ENCODE assay signal across 15 cellular contexts in the genomic region with DNA sequence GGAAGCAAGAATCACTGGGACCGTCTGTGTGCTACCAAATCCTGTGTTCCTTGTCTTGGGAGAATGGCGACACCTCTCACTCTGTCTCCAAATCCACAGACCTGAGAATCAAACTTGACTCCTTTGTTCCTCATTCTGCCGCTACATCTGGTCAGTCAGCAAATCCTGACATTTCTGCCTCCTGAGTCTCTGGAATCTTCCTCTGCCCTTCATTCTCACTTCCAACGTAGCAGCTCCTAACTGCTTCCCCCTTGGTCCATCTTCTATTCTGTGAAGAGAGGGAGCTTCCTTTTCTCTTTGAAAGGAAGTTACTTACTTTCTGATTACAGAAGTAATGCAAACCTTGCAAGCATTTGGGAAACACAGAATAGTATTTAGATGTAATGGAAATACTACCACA. TPM values are rescaled to one million over a fixed set of nuclear protein-coding genes. Genes with fewer than 3 reads are reported as not detected.
DNase-seq lines count a peak whose midpoint lies in the region; ATAC-seq, FAIRE-seq and TF ChIP-seq lines count a peak whose summit lies in the region.
"Had no signal": no experiment of that assay in that cellular context is flagged by ENCODE, and none has a peak within 500 bp of the region (broad histone marks: within the 10 kb centered on the region; RNA-seq: fewer than 3 reads in every experiment).

No MANE protein-coding gene starts in this region.

- 95% methylated on average over 3 of the region's 4 CpGs for WGBS in mesenchymal stem cell
- 88 to 89% methylated on average over 4 of the region's 4 CpGs for WGBS in thyroid gland, 2 donors

- H3K27me3 ChIP-seq in mesenchymal stem cell (ENCODE audit: control insufficient read depth in 1 of 2, insufficient read depth in 1 of 2, low read length in 2 of 2) = no peaks in the 10 kb centered on the region
- H3K27me3 ChIP-seq in thyroid gland = no peaks in the 10 kb centered on the region
- H3K27me3 ChIP-seq: breast epithelium had no signal

- H2BK5ac ChIP-seq in mesenchymal stem cell (ENCODE audit: low read depth, low read length, poor library complexity, severe bottlenecking) = no peak overlapping the region

- H3K9me3 ChIP-seq in mesenchymal stem cell (ENCODE audit: control insufficient read depth, low read length) (no peaks in the 10 kb centered on the region), thyroid gland (no peaks in the 10 kb centered on the region)
- H3K9me3 ChIP-seq: breast epithelium had no signal

- no peak for DNase-seq in activated naive CD4-positive, alpha-beta T cell treated with anti-CD3 and anti-CD28 coated beads for 36 hours
- DNase-seq in activated naive CD4-positive, alpha-beta T cell treated with anti-CD3 and anti-CD28 coated beads, Interleukin-2, amount 50 U/mL, for 16 hours = no peak
- DNase-seq in activated T-helper 1 cell treated with anti-CD3 and anti-CD28 coated beads, Interleukin-12 subunit alpha, Interleukin-12 subunit beta, Interleukin-2, Interleukin-4 antibody, amounts not matched to agents 30 ng/mL and 10 ng/mL and 1 ng/mL, durations not matched to agents 14 hours and 24 hours and 36 hours (ENCODE audit: low spot score) = no peak
- DNase-seq in mesenchymal stem cell (no peak), thyroid gland (no peak), RCC 7860 (ENCODE audit: low spot score) (no peak), dermis blood vessel endothelial cell (no peak)
- DNase-seq: activated CD4-positive, CD25-positive, alpha-beta regulatory T cell treated with anti-CD3 and anti-CD28 coated beads, Interleukin-2, amount 50 U/mL, for 72 hours; DMS153; hippocampal formation; left cardiac atrium had no signal

- H4K8ac ChIP-seq in mesenchymal stem cell (ENCODE audit: low read length) = peak overlapping the region; percentile 23

- peaks cover 2% of the 10 kb centered on the region for H3K4me1 ChIP-seq in mesenchymal stem cell (ENCODE audit: control insufficient read depth, insufficient read depth, low read depth, low read length)
- peaks cover 34 to 35% of the 10 kb centered on the region in 2 donors for H3K4me1 ChIP-seq in thyroid gland
- H3K4me1 ChIP-seq: breast epithelium had no signal

- peak overlapping the region; percentile 81 for H3K27ac Mint-ChIP-seq in activated naive CD4-positive, alpha-beta T cell treated with anti-CD3 and anti-CD28 coated beads for 36 hours
- peak overlapping the region; percentile 90 for H3K27ac Mint-ChIP-seq in activated T-helper 1 cell treated with anti-CD3 and anti-CD28 coated beads, Interleukin-12 subunit alpha, Interleukin-12 subunit beta, Interleukin-2, Interleukin-4 antibody, amounts not matched to agents 30 ng/mL and 10 ng/mL and 1 ng/mL, durations not matched to agents 14 hours and 24 hours and 36 hours
- H3K27ac Mint-ChIP-seq: nephron had no signal

- H3K4ac ChIP-seq in mesenchymal stem cell (ENCODE audit: low read depth in 1 of 2, low read length in 2 of 2) = no peak overlapping the region

- H2AFZ ChIP-seq in mesenchymal stem cell (ENCODE audit: low read depth, low read length) = no peak overlapping the region

- peaks cover 52% of the 10 kb centered on the region for H3K36me3 Mint-ChIP-seq in activated naive CD4-positive, alpha-beta T cell treated with anti-CD3 and anti-CD28 coated beads for 36 hours (ENCODE audit: low read depth)
- peaks cover 55% of the 10 kb centered on the region for H3K36me3 Mint-ChIP-seq in activated T-helper 1 cell treated with anti-CD3 and anti-CD28 coated beads, Interleukin-12 subunit alpha, Interleukin-12 subunit beta, Interleukin-2, Interleukin-4 antibody, amounts not matched to agents 30 ng/mL and 10 ng/mL and 1 ng/mL, durations not matched to agents 14 hours and 24 hours and 36 hours (ENCODE audit: low read depth)

- no peak overlapping the region for H3K4me3 Mint-ChIP-seq in activated naive CD4-positive, alpha-beta T cell treated with anti-CD3 and anti-CD28 coated beads for 36 hours
- peak overlapping the region; percentile 74 for H3K4me3 Mint-ChIP-seq in activated T-helper 1 cell treated with anti-CD3 and anti-CD28 coated beads, Interleukin-12 subunit alpha, Interleukin-12 subunit beta, Interleukin-2, Interleukin-4 antibody, amounts not matched to agents 30 ng/mL and 10 ng/mL and 1 ng/mL, durations not matched to agents 14 hours and 24 hours and 36 hours
- H3K4me3 Mint-ChIP-seq: nephron had no signal

- no peaks in the 10 kb centered on the region for H3K36me3 ChIP-seq in mesenchymal stem cell (ENCODE audit: control insufficient read depth in 1 of 2, insufficient read depth in 2 of 2, low read depth in 1 of 2, low read length in 2 of 2)
- no peaks in the 10 kb centered on the region for H3K36me3 ChIP-seq in thyroid gland
- H3K36me3 ChIP-seq: breast epithelium had no signal

- TF ChIP-seq CTCF in thyroid gland (IDR thresholded peaks at IDR 0.05) = no peak

- no peak overlapping the region for H3K9ac ChIP-seq in mesenchymal stem cell (ENCODE audit: low read length)

- TF ChIP-seq POLR2A in thyroid gland (IDR thresholded peaks at IDR 0.05) = no peak

- no peak overlapping the region for H4K91ac ChIP-seq in mesenchymal stem cell (ENCODE audit: low read length)

- no peaks in the 10 kb centered on the region for H3K79me1 ChIP-seq in mesenchymal stem cell (replicated peaks; ENCODE audit: low read length, poor library complexity, severe bottlenecking)

- H3K9me3 Mint-ChIP-seq in activated naive CD4-positive, alpha-beta T cell treated with anti-CD3 and anti-CD28 coated beads for 36 hours = no peaks in the 10 kb centered on the region
- H3K9me3 Mint-ChIP-seq in activated T-helper 1 cell treated with anti-CD3 and anti-CD28 coated beads, Interleukin-12 subunit alpha, Interleukin-12 subunit beta, Interleukin-2, Interleukin-4 antibody, amounts not matched to agents 30 ng/mL and 10 ng/mL and 1 ng/mL, durations not matched to agents 14 hours and 24 hours and 36 hours = peaks cover 3% of the 10 kb centered on the region
- H3K9me3 Mint-ChIP-seq: nephron had no signal

- no peak overlapping the region for H3K27ac ChIP-seq in mesenchymal stem cell (ENCODE audit: low read length, poor library complexity, severe bottlenecking)
- H3K27ac ChIP-seq in thyroid gland = peak overlapping the region; percentile 75 to 86 (median 81)

- no peak for ATAC-seq in HG02870 (IDR thresholded peaks at IDR 0.05; ENCODE audit: unreplicated experiment)

- no peak overlapping the region for H2BK120ac ChIP-seq in mesenchymal stem cell (ENCODE audit: low read depth, low read length)

- H3K18ac ChIP-seq in mesenchymal stem cell (ENCODE audit: low read depth in 1 of 2, low read length in 2 of 2) = no peak overlapping the region

- no peak for FAIRE-seq in RCC 7860 (lab: Jason Lieb, UNC)
- FAIRE-seq: urothelium cell line had no signal

- intact Hi-C loops in activated naive CD4-positive, alpha-beta T cell treated with anti-CD3 and anti-CD28 coated beads for 36 hours (cut with micrococcal nuclease) = loop anchor here (1.0 to 2.0 kb wide), 2 partner anchors 33 to 34 kb away; no protein-coding TSS in a partner anchor
- intact Hi-C loops in activated T-helper 1 cell treated with anti-CD3 and anti-CD28 coated beads, Interleukin-12 subunit alpha, Interleukin-12 subunit beta, Interleukin-2, Interleukin-4 antibody, amounts not matched to agents 30 ng/mL and 10 ng/mL and 1 ng/mL, durations not matched to agents 14 hours and 24 hours and 36 hours (cut with micrococcal nuclease) = loop anchor here (1.0 to 5.0 kb wide), 5 partner anchors 13 to 475 kb away; no protein-coding TSS in a partner anchor
- intact Hi-C loops in thyroid gland (cut with DNase I) = no loop called here

- no peak overlapping the region for H3K4me2 ChIP-seq in mesenchymal stem cell (ENCODE audit: low read length, poor library complexity, severe bottlenecking)

- CTCF ChIA-PET in activated naive CD4-positive, alpha-beta T cell treated with anti-CD3 and anti-CD28 coated beads for 36 hours (lab: Charles Lee) = interaction anchor here (2.2 to 2.8 kb wide), 2 partner anchors 26 to 473 kb away, joined by 6 to 9 read pairs; no protein-coding TSS in a partner anchor

- no peak overlapping the region for H2BK15ac ChIP-seq in mesenchymal stem cell (ENCODE audit: low read depth, poor library complexity, severe bottlenecking)

- H2AK5ac ChIP-seq in mesenchymal stem cell (ENCODE audit: low read length, severe bottlenecking) = no peak overlapping the region

- H3K4me3 ChIP-seq in mesenchymal stem cell (ENCODE audit: insufficient read depth in 1 of 2, low read depth in 1 of 2, low read length in 2 of 2) (no peak overlapping the region), thyroid gland (replicated peaks in 1 of 3) (no peak overlapping the region)
- H3K4me3 ChIP-seq: breast epithelium had no signal

- H2BK12ac ChIP-seq in mesenchymal stem cell (ENCODE audit: low read length in 2 of 2) = no peak overlapping the region

- H3K23ac ChIP-seq in mesenchymal stem cell (ENCODE audit: low read length in 2 of 2) = no peak overlapping the region

- H3K14ac ChIP-seq in mesenchymal stem cell (ENCODE audit: low read length in 2 of 2) = no peak overlapping the region

- H3K27me3 Mint-ChIP-seq in activated naive CD4-positive, alpha-beta T cell treated with anti-CD3 and anti-CD28 coated beads for 36 hours (ENCODE audit: low read depth) = no peaks in the 10 kb centered on the region
- H3K27me3 Mint-ChIP-seq in activated T-helper 1 cell treated with anti-CD3 and anti-CD28 coated beads, Interleukin-12 subunit alpha, Interleukin-12 subunit beta, Interleukin-2, Interleukin-4 antibody, amounts not matched to agents 30 ng/mL and 10 ng/mL and 1 ng/mL, durations not matched to agents 14 hours and 24 hours and 36 hours (ENCODE audit: insufficient read depth) = no peaks in the 10 kb centered on the region

- H3K4me1 Mint-ChIP-seq in activated naive CD4-positive, alpha-beta T cell treated with anti-CD3 and anti-CD28 coated beads for 36 hours (ENCODE audit: low read depth) = peaks cover 70% of the 10 kb centered on the region
- peaks cover 62% of the 10 kb centered on the region for H3K4me1 Mint-ChIP-seq in activated T-helper 1 cell treated with anti-CD3 and anti-CD28 coated beads, Interleukin-12 subunit alpha, Interleukin-12 subunit beta, Interleukin-2, Interleukin-4 antibody, amounts not matched to agents 30 ng/mL and 10 ng/mL and 1 ng/mL, durations not matched to agents 14 hours and 24 hours and 36 hours (ENCODE audit: low read depth)
- H3K4me1 Mint-ChIP-seq: nephron had no signal

RNA-seq across cellular contexts. Expression of a gene that starts 37.7 kb away (rescaled TPM):
- total RNA-seq in activated naive CD4-positive, alpha-beta T cell treated with anti-CD3 and anti-CD28 coated beads for 36 hours = 100 to 1,000 TPM; 115 to 120 TPM
- total RNA-seq in activated T-helper 1 cell treated with anti-CD3 and anti-CD28 coated beads, Interleukin-12 subunit alpha, Interleukin-12 subunit beta, Interleukin-2, Interleukin-4 antibody, amounts not matched to agents 30 ng/mL and 10 ng/mL and 1 ng/mL, durations not matched to agents 14 hours and 24 hours and 36 hours = 123 and 139 TPM in 2 replicates
- polyA plus RNA-seq in mesenchymal stem cell (2013, experiment 1 of 2) = 2.1 TPM
- 2.3 TPM for polyA plus RNA-seq in mesenchymal stem cell (2013, experiment 2 of 2)
- total RNA-seq in thyroid gland = 10 to 100 TPM; 16.9 to 33.0 (median 24.4) TPM
- 0.70 and 0.85 TPM in 2 replicates for total RNA-seq in dermis blood vessel endothelial cell

RNA-seq across cellular contexts. Expression of a gene that starts 43.0 kb away (rescaled TPM):
- total RNA-seq in activated naive CD4-positive, alpha-beta T cell treated with anti-CD3 and anti-CD28 coated beads for 36 hours = 100 to 1,000 TPM in 1 of 2 experiments, 10 to 100 TPM in 1; 99.1 to 107 TPM
- total RNA-seq in activated T-helper 1 cell treated with anti-CD3 and anti-CD28 coated beads, Interleukin-12 subunit alpha, Interleukin-12 subunit beta, Interleukin-2, Interleukin-4 antibody, amounts not matched to agents 30 ng/mL and 10 ng/mL and 1 ng/mL, durations not matched to agents 14 hours and 24 hours and 36 hours = 103 and 105 TPM in 2 replicates
- polyA plus RNA-seq in mesenchymal stem cell (2013, experiment 1 of 2) = 187 TPM
- polyA plus RNA-seq in mesenchymal stem cell (2013, experiment 2 of 2) = 199 TPM
- total RNA-seq in thyroid gland = 100 to 1,000 TPM in 2 of 4 donors, 10 to 100 TPM in 2; 76.6 to 113 (median 93.4) TPM
- total RNA-seq in dermis blood vessel endothelial cell = 68.1 and 80.2 TPM in 2 replicates
